ENCODE assay signal across 8 cellular contexts in genomic region chr19:13794752-13795589, GRCh38. TPM values are rescaled to one million over a fixed set of nuclear protein-coding genes. Genes with fewer than 3 reads are reported as not detected.
DNase-seq lines count a peak whose midpoint lies in the region; ATAC-seq and FAIRE-seq lines count a peak whose summit lies in the region.

TSS of gene ZSWIM4 (plus strand) at chr19:13795443. CDS start at chr19:13795649, 206 bp downstream.

- H3K27ac Mint-ChIP-seq in activated CD8-positive, alpha-beta memory T cell treated with anti-CD3 and anti-CD28 coated beads, Interleukin-2, amount 10 ng/mL, durations not matched to agents 7 days and 5 days, result peak within 1 kb of the TSS; percentile 95

- no peak within 1 kb of the TSS for H2AK5ac ChIP-seq in mesendoderm (ENCODE audit: low read length)

- peak; percentile 89 for FAIRE-seq in HTR-8/SVneo (lab: Jason Lieb, UNC)

- no peaks in the 10 kb centered on the region for H3K27me3 Mint-ChIP-seq in activated CD8-positive, alpha-beta memory T cell treated with anti-CD3 and anti-CD28 coated beads, Interleukin-2, amount 10 ng/mL, durations not matched to agents 7 days and 5 days

- no peak within 1 kb of the TSS for H4K5ac ChIP-seq in mesendoderm (ENCODE audit: low read length)

- H3K4me2 ChIP-seq in mesendoderm (ENCODE audit: low read length), result peak within 1 kb of the TSS; percentile 77

- peak within 1 kb of the TSS; percentile 78 for H2BK120ac ChIP-seq in mesendoderm (ENCODE audit: low read depth, low read length)

- ATAC-seq in GM21381 (IDR thresholded peaks at IDR 0.05; ENCODE audit: unreplicated experiment), result peak; percentile 90
- peak; percentile 98 for ATAC-seq in activated CD8-positive, alpha-beta memory T cell treated with anti-CD3 and anti-CD28 coated beads, Interleukin-2, amount 10 ng/mL, durations not matched to agents 7 days and 5 days

- H3K18ac ChIP-seq in mesendoderm (ENCODE audit: low read length), result peak within 1 kb of the TSS; percentile 93

- no peaks in the 10 kb centered on the region for H3K9me3 ChIP-seq in endocrine pancreas (ENCODE audit: control insufficient read depth, low read length)

- H3K4me1 ChIP-seq in endocrine pancreas (ENCODE audit: control insufficient read depth, insufficient read depth, low read length) (no peaks in the 10 kb centered on the region), mesendoderm (ENCODE audit: control insufficient read depth, low read depth, low read length) (no peaks in the 10 kb centered on the region)

- H3K36me3 Mint-ChIP-seq in activated CD8-positive, alpha-beta memory T cell treated with anti-CD3 and anti-CD28 coated beads, Interleukin-2, amount 10 ng/mL, durations not matched to agents 7 days and 5 days, result no peaks in the 10 kb centered on the region

- H3K56ac ChIP-seq in mesendoderm (ENCODE audit: low read length), result peak within 1 kb of the TSS; percentile 90

- H2BK15ac ChIP-seq in mesendoderm (replicated peaks; ENCODE audit: low read depth), result no peak within 1 kb of the TSS

- CTCF ChIA-PET in activated CD8-positive, alpha-beta memory T cell treated with anti-CD3 and anti-CD28 coated beads, Interleukin-2, amount 10 ng/mL, durations not matched to agents 7 days and 5 days (lab: Charles Lee), result interaction anchor here (0.8 to 6.3 kb wide), 10 partner anchors 10 to 205 kb away, joined by 3 to 39 read pairs (median 6); partner anchors contain the start of gene C19orf53

- peak within 1 kb of the TSS; percentile 65 for H4K8ac ChIP-seq in mesendoderm (ENCODE audit: low read depth, low read length)

- peak within 1 kb of the TSS; percentile 9 for H3K23ac ChIP-seq in mesendoderm (ENCODE audit: low read length)

- DNase-seq in COR-L47 (lab: John Stamatoyannopoulos, UW) (peak; percentile 100), HTR-8/SVneo (ENCODE audit: insufficient read length, low spot score) (peak; percentile 99), NOMO-1 treated with DMSO at 0.1 percent for 48 hours (lab: John Stamatoyannopoulos, UW; ENCODE audit: unreplicated experiment) (peak; percentile 98), mesendoderm (peak; percentile 100)
- peak; percentile 99 for DNase-seq in activated CD8-positive, alpha-beta memory T cell treated with anti-CD3 and anti-CD28 coated beads, Interleukin-2, amount 10 ng/mL, durations not matched to agents 7 days and 5 days
- peak; percentile 88 for DNase-seq in stimulated activated CD8-positive, alpha-beta memory T cell treated with anti-CD3 and anti-CD28 coated beads, Interleukin-12 subunit alpha, Interleukin-12 subunit beta, amount 100 ng/mL, for 4 hours (ENCODE audit: low read depth)

- H3K36me3 ChIP-seq in endocrine pancreas (ENCODE audit: control insufficient read depth, insufficient read depth, low read length) (no peaks in the 10 kb centered on the region), mesendoderm (ENCODE audit: control insufficient read depth, insufficient read depth, low read length) (no peaks in the 10 kb centered on the region)

- peaks cover 14% of the 10 kb centered on the region for H3K79me2 ChIP-seq in mesendoderm (ENCODE audit: control insufficient read depth, insufficient read depth, low read length)

- peak within 1 kb of the TSS; percentile 96 for H3K4ac ChIP-seq in mesendoderm (ENCODE audit: low read depth, low read length)

- H3K27ac ChIP-seq in mesendoderm (ENCODE audit: low read depth, low read length), result peak within 1 kb of the TSS; percentile 60

- H3K9ac ChIP-seq in endocrine pancreas (ENCODE audit: control insufficient read depth, insufficient read depth, low read length) (peak within 1 kb of the TSS; percentile 85), mesendoderm (ENCODE audit: low read length) (peak within 1 kb of the TSS; percentile 78)

- H3K4me3 ChIP-seq in endocrine pancreas (ENCODE audit: control insufficient read depth, insufficient read depth, low read length), result peak within 1 kb of the TSS; percentile 2
- peak within 1 kb of the TSS; percentile 70 for H3K4me3 ChIP-seq in mesendoderm (ENCODE audit: low read length)

- peaks cover 25% of the 10 kb centered on the region for H3K4me1 Mint-ChIP-seq in activated CD8-positive, alpha-beta memory T cell treated with anti-CD3 and anti-CD28 coated beads, Interleukin-2, amount 10 ng/mL, durations not matched to agents 7 days and 5 days

- no peaks in the 10 kb centered on the region for H3K27me3 ChIP-seq in endocrine pancreas (ENCODE audit: control insufficient read depth, insufficient read depth, low read length)
- no peaks in the 10 kb centered on the region for H3K27me3 ChIP-seq in mesendoderm (ENCODE audit: insufficient read depth, low read length, poor library complexity)

- H3K79me1 ChIP-seq in mesendoderm (ENCODE audit: low read length), result peaks cover 8% of the 10 kb centered on the region

- peak within 1 kb of the TSS; percentile 89 for H3K4me3 Mint-ChIP-seq in activated CD8-positive, alpha-beta memory T cell treated with anti-CD3 and anti-CD28 coated beads, Interleukin-2, amount 10 ng/mL, durations not matched to agents 7 days and 5 days

- H2BK5ac ChIP-seq in mesendoderm (ENCODE audit: low read length), result no peak within 1 kb of the TSS

- WGBS in mesendoderm (ENCODE audit: extremely low coverage, insufficient coverage, low lambda C conversion rate), result no CpG with 5 or more reads among the region's 71 CpGs

- H3K9me3 Mint-ChIP-seq in activated CD8-positive, alpha-beta memory T cell treated with anti-CD3 and anti-CD28 coated beads, Interleukin-2, amount 10 ng/mL, durations not matched to agents 7 days and 5 days (ENCODE audit: low read depth), result no peaks in the 10 kb centered on the region

RNA-seq across cellular contexts. Expression of gene ZSWIM4, which starts in this region (rescaled TPM):
- total RNA-seq in activated CD8-positive, alpha-beta memory T cell treated with anti-CD3 and anti-CD28 coated beads, Interleukin-2, amount 10 ng/mL, durations not matched to agents 7 days and 5 days, result 1 to 10 TPM; 8.1 to 8.4 TPM
- 31.4 TPM for polyA plus RNA-seq in mesendoderm (2013, experiment 1 of 2)
- polyA plus RNA-seq in mesendoderm (2013, experiment 2 of 2), result 30.0 TPM

Comparison
In these comparisons a context has a peak if more than half of its experiments do, and no peak if none do; other contexts are left out.
1. Peak in every context shown above with its lines: DNase-seq, ATAC-seq, H3K4me3 ChIP-seq and H3K27ac ChIP-seq.